Comparison of ENCODE assay signal across 27 cellular contexts in the genomic region with DNA sequence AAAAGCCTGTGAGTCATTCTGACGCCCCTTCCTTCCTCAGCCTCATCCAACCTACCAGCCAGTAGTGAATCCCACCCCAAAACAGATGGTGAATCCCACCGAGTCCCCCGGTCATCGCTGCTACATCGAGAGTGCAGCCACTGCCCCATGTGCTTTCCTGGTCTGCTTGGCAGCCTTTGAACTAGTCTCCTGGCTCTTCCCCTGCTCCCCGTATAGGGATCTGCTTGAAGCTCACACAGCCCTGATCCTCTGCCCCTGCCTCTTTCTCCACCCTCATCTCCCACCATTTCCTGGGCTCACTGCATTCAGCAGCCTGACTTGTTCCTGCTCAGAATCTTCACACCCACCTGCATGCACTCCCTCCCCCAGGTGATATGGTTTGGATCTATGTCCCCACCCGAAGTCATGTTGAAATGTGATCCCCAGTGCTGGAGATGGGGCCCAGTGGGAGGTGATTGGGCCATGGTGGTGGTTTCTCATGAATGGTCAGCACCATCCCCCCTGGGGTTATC. TPM values are rescaled to one million over a fixed set of nuclear protein-coding genes. Genes with fewer than 3 reads are reported as not detected.
A peak's percentile ranks its signal among the peaks of the same experiment; 100 is the strongest.
DNase-seq lines count a peak whose midpoint lies in the region; ATAC-seq and TF ChIP-seq lines count a peak whose summit lies in the region.
"Had no signal": no experiment of that assay in that cellular context is flagged by ENCODE, and none has a peak within 500 bp of the region (broad histone marks: within the 10 kb centered on the region; RNA-seq: fewer than 3 reads in every experiment).

No MANE protein-coding gene starts in this region.

- H3K18ac ChIP-seq in mesendoderm (ENCODE audit: low read length): no peak overlapping the region

- H3K4me3 Mint-ChIP-seq in chondrocyte (ENCODE audit: unreplicated experiment): no peak overlapping the region
- no peak overlapping the region for H3K4me3 Mint-ChIP-seq in activated naive CD8-positive, alpha-beta T cell treated with anti-CD3 and anti-CD28 coated beads, Interleukin-2, amount 50 U/mL, for 24 hours
- H3K4me3 Mint-ChIP-seq: activated B cell treated with CpG ODN at 0.5 μM for 24 hours; activated CD4-positive, alpha-beta memory T cell treated with anti-CD3 and anti-CD28 coated beads for 36 hours; B cell; IgD-negative memory B cell had no signal

- H3K79me2 ChIP-seq in mesendoderm (ENCODE audit: control insufficient read depth, insufficient read depth, low read length): peaks cover 12% of the 10 kb centered on the region
- H3K79me2 ChIP-seq in OCI-LY7 (ENCODE audit: insufficient read depth, low read depth, low read length): no peaks in the 10 kb centered on the region

- CTCF ChIA-PET in OCI-LY7 (lab: Charles Lee; ENCODE audit: unreplicated experiment): no interaction called here

- H3K27me3 ChIP-seq in left ventricle myocardium inferior (ENCODE audit: low read depth): no peaks in the 10 kb centered on the region
- H3K27me3 ChIP-seq in right cardiac atrium (ENCODE audit: control insufficient read depth, insufficient read depth): no peaks in the 10 kb centered on the region
- H3K27me3 ChIP-seq in mesendoderm (ENCODE audit: insufficient read depth, low read length, poor library complexity): no peaks in the 10 kb centered on the region
- H3K27me3 ChIP-seq: foreskin keratinocyte, stomach, upper lobe of left lung had no signal

- H3K4me1 ChIP-seq in left ventricle myocardium inferior: peaks cover 54% of the 10 kb centered on the region
- no peaks in the 10 kb centered on the region for H3K4me1 ChIP-seq in right cardiac atrium (ENCODE audit: control insufficient read depth, insufficient read depth, low read length)
- peaks cover 4% of the 10 kb centered on the region for H3K4me1 ChIP-seq in mesendoderm (ENCODE audit: control insufficient read depth, low read depth, low read length)
- H3K4me1 ChIP-seq in OCI-LY7 (ENCODE audit: insufficient read depth, low read length, poor library complexity, severe bottlenecking): no peaks in the 10 kb centered on the region
- H3K4me1 ChIP-seq: foreskin keratinocyte, lower lobe of right lung, upper lobe of left lung had no signal

- no peaks in the 10 kb centered on the region for H3K36me3 ChIP-seq in left ventricle myocardium inferior
- H3K36me3 ChIP-seq in mesendoderm (ENCODE audit: control insufficient read depth, insufficient read depth, low read length): no peaks in the 10 kb centered on the region
- no peaks in the 10 kb centered on the region for H3K36me3 ChIP-seq in OCI-LY7 (ENCODE audit: insufficient read depth, low read length)
- H3K36me3 ChIP-seq: lower lobe of right lung, stomach, upper lobe of left lung had no signal

- H3K56ac ChIP-seq in mesendoderm (ENCODE audit: low read length): peak overlapping the region; percentile 10

- no peak overlapping the region for H2AK5ac ChIP-seq in mesendoderm (ENCODE audit: low read length)

- WGBS in right cardiac atrium: 90% methylated on average over 7 of the region's 7 CpGs
- no CpG with 5 or more reads among the region's 7 CpGs for whole genome bisulfite sequencing in mesendoderm (ENCODE audit: extremely low coverage, insufficient coverage, low lambda C conversion rate)

- DNase-seq in left ventricle myocardium inferior (peak; percentile 0), right cardiac atrium (no peak), chondrocyte (ENCODE audit: low spot score) (peak; percentile 61), mesendoderm (no peak), RKO (ENCODE audit: low spot score) (no peak), OCI-LY7 (ENCODE audit: low spot score) (no peak)
- DNase-seq in activated naive CD8-positive, alpha-beta T cell treated with anti-CD3 and anti-CD28 coated beads, Interleukin-2, amount 50 U/mL, for 24 hours: no peak
- DNase-seq: activated B cell treated with CpG ODN at 0.5 μM for 24 hours; activated CD4-positive, alpha-beta memory T cell treated with anti-CD3 and anti-CD28 coated beads for 36 hours; activated gamma-delta T cell treated with Interleukin-2 at 50 U/mL for 16 hours; Caco-2; DND-41; erythroblast; foreskin keratinocyte; hippocampal formation; lower lobe of right lung; NCI-H187; NCI-H748 treated with DMSO at 0.1 percent for 48 hours; occipital lobe; stimulated activated CD4-positive, alpha-beta T cell treated with anti-CD3 and anti-CD28 coated beads, Interleukin-12 subunit alpha, Interleukin-12 subunit beta, amount 100 ng/mL, for 4 hours; stomach; T-helper 9 cell; upper lobe of left lung had no signal

- no peak overlapping the region for H3K9ac ChIP-seq in mesendoderm (ENCODE audit: low read length)

- no peaks in the 10 kb centered on the region for H3K9me3 Mint-ChIP-seq in chondrocyte (ENCODE audit: low read depth)
- H3K9me3 Mint-ChIP-seq in activated naive CD8-positive, alpha-beta T cell treated with anti-CD3 and anti-CD28 coated beads, Interleukin-2, amount 50 U/mL, for 24 hours: no peaks in the 10 kb centered on the region
- H3K9me3 Mint-ChIP-seq: activated B cell treated with CpG ODN at 0.5 μM for 24 hours; activated CD4-positive, alpha-beta memory T cell treated with anti-CD3 and anti-CD28 coated beads for 36 hours had no signal

- H2BK15ac ChIP-seq in mesendoderm (replicated peaks; ENCODE audit: low read depth): no peak overlapping the region

- H4K5ac ChIP-seq in mesendoderm (ENCODE audit: low read length): no peak overlapping the region

- H2AFZ ChIP-seq in OCI-LY7 (ENCODE audit: low read length): no peak overlapping the region

- H4K8ac ChIP-seq in mesendoderm (ENCODE audit: low read depth, low read length): no peak overlapping the region

- no peak for ATAC-seq in right cardiac atrium
- ATAC-seq in HG03378 (IDR thresholded peaks at IDR 0.05; ENCODE audit: unreplicated experiment): no peak
- ATAC-seq in activated naive CD8-positive, alpha-beta T cell treated with anti-CD3 and anti-CD28 coated beads, Interleukin-2, amount 50 U/mL, for 24 hours: no peak
- ATAC-seq: foreskin keratinocyte, lower lobe of right lung, Right ventricle myocardium inferior had no signal

- H3K4me2 ChIP-seq in mesendoderm (ENCODE audit: low read length): no peak overlapping the region
- H3K4me2 ChIP-seq in OCI-LY7 (ENCODE audit: low read length): no peak overlapping the region

- no peak overlapping the region for H3K4ac ChIP-seq in mesendoderm (ENCODE audit: low read depth, low read length)

- no TSS peak for BruUV-seq in OCI-LY7 (replicated peaks; lab: Mats Ljungman, UMichigan)

- peak overlapping the region; percentile 29 for H3K23ac ChIP-seq in mesendoderm (ENCODE audit: low read length)

- intact Hi-C loops in left ventricle myocardium inferior (cut with micrococcal nuclease) (loop anchor here (10.0 kb wide), 1 partner anchor 49 kb away; no protein-coding TSS in a partner anchor), right cardiac atrium (cut with DNase I) (no loop called here), OCI-LY7 (cut with micrococcal nuclease; ENCODE audit: unreplicated experiment) (no loop called here)

- peaks cover 2% of the 10 kb centered on the region for H3K36me3 Mint-ChIP-seq in chondrocyte (ENCODE audit: low read depth)
- H3K36me3 Mint-ChIP-seq in activated naive CD8-positive, alpha-beta T cell treated with anti-CD3 and anti-CD28 coated beads, Interleukin-2, amount 50 U/mL, for 24 hours (ENCODE audit: low read depth): peaks cover 3% of the 10 kb centered on the region
- H3K36me3 Mint-ChIP-seq: activated CD4-positive, alpha-beta memory T cell treated with anti-CD3 and anti-CD28 coated beads for 36 hours; IgD-negative memory B cell had no signal

- H2BK5ac ChIP-seq in mesendoderm (ENCODE audit: low read length): no peak overlapping the region

- peaks cover 50% of the 10 kb centered on the region for H3K4me1 Mint-ChIP-seq in chondrocyte (ENCODE audit: low read depth)
- peaks cover 22% of the 10 kb centered on the region for H3K4me1 Mint-ChIP-seq in activated naive CD8-positive, alpha-beta T cell treated with anti-CD3 and anti-CD28 coated beads, Interleukin-2, amount 50 U/mL, for 24 hours

- no peaks in the 10 kb centered on the region for H3K27me3 Mint-ChIP-seq in chondrocyte (ENCODE audit: low read depth)
- H3K27me3 Mint-ChIP-seq in activated naive CD8-positive, alpha-beta T cell treated with anti-CD3 and anti-CD28 coated beads, Interleukin-2, amount 50 U/mL, for 24 hours: no peaks in the 10 kb centered on the region
- H3K27me3 Mint-ChIP-seq: activated B cell treated with CpG ODN at 0.5 μM for 24 hours; activated CD4-positive, alpha-beta memory T cell treated with anti-CD3 and anti-CD28 coated beads for 36 hours; B cell; IgD-negative memory B cell had no signal

- no peak overlapping the region for H3K27ac Mint-ChIP-seq in chondrocyte (ENCODE audit: unreplicated experiment)
- H3K27ac Mint-ChIP-seq in activated naive CD8-positive, alpha-beta T cell treated with anti-CD3 and anti-CD28 coated beads, Interleukin-2, amount 50 U/mL, for 24 hours: no peak overlapping the region
- H3K27ac Mint-ChIP-seq: activated B cell treated with CpG ODN at 0.5 μM for 24 hours; activated CD4-positive, alpha-beta memory T cell treated with anti-CD3 and anti-CD28 coated beads for 36 hours; B cell; IgD-negative memory B cell had no signal

- POLR2A ChIA-PET in OCI-LY7 (lab: Charles Lee): interaction anchor here (0.5 kb wide), 1 partner anchor 828 kb away, joined by 3 read pairs; no protein-coding TSS in a partner anchor

- no peaks in the 10 kb centered on the region for H4K20me1 ChIP-seq in OCI-LY7 (ENCODE audit: insufficient read depth, low read length)

- H3K79me1 ChIP-seq in mesendoderm (ENCODE audit: low read length): no peaks in the 10 kb centered on the region

- H3K4me3 ChIP-seq in left ventricle myocardium inferior: no peak overlapping the region
- no peak overlapping the region for H3K4me3 ChIP-seq in right cardiac atrium (ENCODE audit: low read length)
- H3K4me3 ChIP-seq in mesendoderm (ENCODE audit: low read length): no peak overlapping the region
- H3K4me3 ChIP-seq in OCI-LY7 (ENCODE audit: low read depth, low read length, poor library complexity, severe bottlenecking): no peak overlapping the region
- H3K4me3 ChIP-seq: lower lobe of right lung, stomach, upper lobe of left lung had no signal

- no peak for TF ChIP-seq CTCF in left ventricle myocardium inferior (IDR thresholded peaks at IDR 0.05; ENCODE audit: borderline replicate concordance)
- TF ChIP-seq CTCF in chondrocyte (IDR thresholded peaks at IDR 0.05): no peak
- TF ChIP-seq CTCF in OCI-LY7 (conservative IDR thresholded peaks at IDR 0.05; ENCODE audit: low read length): no peak

- no peak overlapping the region for H2BK120ac ChIP-seq in mesendoderm (ENCODE audit: low read depth, low read length)

- H3K9me2 ChIP-seq in OCI-LY7 (ENCODE audit: insufficient read depth, low read length): no peaks in the 10 kb centered on the region

- H3K27ac ChIP-seq in left ventricle myocardium inferior (replicated peaks) (no peak overlapping the region), right cardiac atrium (ENCODE audit: low read length) (no peak overlapping the region), mesendoderm (ENCODE audit: low read depth, low read length) (no peak overlapping the region), OCI-LY7 (ENCODE audit: low read depth, low read length, poor library complexity, severe bottlenecking) (no peak overlapping the region)
- H3K27ac ChIP-seq: foreskin keratinocyte, lower lobe of right lung, stomach, upper lobe of left lung had no signal

- no peaks in the 10 kb centered on the region for H3K9me3 ChIP-seq in left ventricle myocardium inferior (replicated peaks)
- no peaks in the 10 kb centered on the region for H3K9me3 ChIP-seq in right cardiac atrium (ENCODE audit: control insufficient read depth, low read length)
- no peaks in the 10 kb centered on the region for H3K9me3 ChIP-seq in OCI-LY7 (ENCODE audit: low read length)
- H3K9me3 ChIP-seq: Caco-2, lower lobe of right lung, stomach, upper lobe of left lung had no signal

RNA-seq across cellular contexts. Expression of a gene that starts 14.6 kb away (rescaled TPM):
- total RNA-seq in left ventricle myocardium inferior (12.3 TPM), right cardiac atrium (10 to 100 TPM; 13.4 to 26.3 (median 20.4) TPM), chondrocyte (29.2 to 54.5 TPM (median 53.1 TPM) in 3 replicates), OCI-LY7 (2022) (0.09 and 0.21 TPM in 2 replicates)
- polyA plus RNA-seq in right cardiac atrium: 9.5 TPM
- 11.5 TPM for polyA plus RNA-seq in mesendoderm (2013, experiment 1 of 2)
- 11.6 TPM for polyA plus RNA-seq in mesendoderm (2013, experiment 2 of 2)
- total RNA-seq in OCI-LY7 (2014; rRNA removed; shearing (Covaris generic)): not detected in 2 replicates

Comparison
In these comparisons a context has a peak if more than half of its experiments do, and no peak if none do; other contexts are left out.
1. DNase-seq: peak in left ventricle myocardium inferior (single experiment) and chondrocyte (single experiment); none in right cardiac atrium (0 of 3), mesendoderm (single experiment), RKO (single experiment), activated naive CD8-positive, alpha-beta T cell treated with anti-CD3 and anti-CD28 coated beads, Interleukin-2, amount 50 U/mL, for 24 hours (single experiment) and OCI-LY7 (single experiment).
2. RNA of a gene that starts 14.6 kb away (total RNA-seq): 29.2 to 54.5 TPM in chondrocyte, 13.4 to 26.3 TPM in right cardiac atrium and 12.3 TPM in left ventricle myocardium inferior (single experiment); 0.09 to 0.21 TPM in OCI-LY7; every median in the first group is over 10 times any median in the second.